Comparison of ENCODE assay signal across 9 cellular contexts in genomic region chr19:51354742-51355148, GRCh38. TPM values are rescaled to one million over a fixed set of nuclear protein-coding genes. Genes with fewer than 3 reads are reported as not detected.
DNase-seq lines count a peak whose midpoint lies in the region; ATAC-seq and TF ChIP-seq lines count a peak whose summit lies in the region.
"Had no signal": no experiment of that assay in that cellular context is flagged by ENCODE, and none has a peak within 500 bp of the region (broad histone marks: within the 10 kb centered on the region; RNA-seq: fewer than 3 reads in every experiment).

No MANE protein-coding gene starts in this region.

- H3K36me3 ChIP-seq in BE2C = peaks cover 20% of the 10 kb centered on the region

- no peak for DNase-seq in activated T-cell treated with anti-CD3 and anti-CD28 coated beads, Interleukin-2, amount 50 U/mL, for 4 hours
- no peak for DNase-seq in activated T-cell treated with anti-CD3 and anti-CD28 coated beads for 4 hours
- no peak for DNase-seq in activated CD4-positive, alpha-beta memory T cell treated with anti-CD3 and anti-CD28 coated beads, Interleukin-2, amount 10 ng/mL, durations not matched to agents 7 days and 5 days
- DNase-seq in glutamatergic neuron = peak; percentile 61
- peak; percentile 71 for DNase-seq in stimulated activated CD8-positive, alpha-beta memory T cell treated with anti-CD3 and anti-CD28 coated beads, Interleukin-4, amount 100 ng/mL, for 48 hours
- no peak for DNase-seq in BE2C
- no peak for DNase-seq in HFFc6

- H3K4me3 Mint-ChIP-seq in activated T-cell treated with anti-CD3 and anti-CD28 coated beads, Interleukin-2, amount 50 U/mL, for 4 hours = no peak overlapping the region
- H3K4me3 Mint-ChIP-seq in activated CD4-positive, alpha-beta memory T cell treated with anti-CD3 and anti-CD28 coated beads, Interleukin-2, amount 10 ng/mL, durations not matched to agents 7 days and 5 days = no peak overlapping the region
- peak overlapping the region; percentile 81 for H3K4me3 Mint-ChIP-seq in glutamatergic neuron (ENCODE audit: unreplicated experiment)
- H3K4me3 Mint-ChIP-seq in HFFc6 = no peak overlapping the region

- TF ChIP-seq CTCF in glutamatergic neuron (IDR thresholded peaks at IDR 0.05; ENCODE audit: partially characterized antibody, unreplicated experiment) (no peak), BE2C (IDR thresholded peaks at IDR 0.05; ENCODE audit: low read depth, low read length) (no peak), HFFc6 (IDR thresholded peaks at IDR 0.05) (no peak)

- no peaks in the 10 kb centered on the region for H3K27me3 ChIP-seq in BE2C

- peak; percentile 66 to 91 for ATAC-seq in activated T-cell treated with anti-CD3 and anti-CD28 coated beads, Interleukin-2, amount 50 U/mL, for 4 hours
- no peak for ATAC-seq in HG02610 (IDR thresholded peaks at IDR 0.05; ENCODE audit: unreplicated experiment)

- no peaks in the 10 kb centered on the region for H3K27me3 Mint-ChIP-seq in activated T-cell treated with anti-CD3 and anti-CD28 coated beads, Interleukin-2, amount 50 U/mL, for 4 hours (ENCODE audit: low read depth)
- H3K27me3 Mint-ChIP-seq in activated CD4-positive, alpha-beta memory T cell treated with anti-CD3 and anti-CD28 coated beads, Interleukin-2, amount 10 ng/mL, durations not matched to agents 7 days and 5 days = no peaks in the 10 kb centered on the region
- peaks cover 3% of the 10 kb centered on the region for H3K27me3 Mint-ChIP-seq in glutamatergic neuron (ENCODE audit: unreplicated experiment)
- peaks cover 3% of the 10 kb centered on the region; the same call in 1 of the 2 replicates for H3K27me3 Mint-ChIP-seq in HFFc6 (ENCODE audit: insufficient read depth)

- POLR2A ChIA-PET in activated CD4-positive, alpha-beta memory T cell treated with anti-CD3 and anti-CD28 coated beads, Interleukin-2, amount 10 ng/mL, durations not matched to agents 7 days and 5 days (lab: Charles Lee) = interaction anchor here (0.6 to 1.4 kb wide), 7 partner anchors 10 to 41 kb away, joined by 3 to 9 read pairs (median 4); partner anchors contain the start of genes ETFB and VSIG10L

- CTCF ChIA-PET in activated CD4-positive, alpha-beta memory T cell treated with anti-CD3 and anti-CD28 coated beads, Interleukin-2, amount 10 ng/mL, durations not matched to agents 7 days and 5 days (lab: Charles Lee) = interaction anchor here (1.1 to 1.3 kb wide), 3 partner anchors 11 to 97 kb away, joined by 3 to 8 read pairs (median 3); no protein-coding TSS in a partner anchor

- peak overlapping the region; percentile 72 for H3K27ac Mint-ChIP-seq in activated CD4-positive, alpha-beta memory T cell treated with anti-CD3 and anti-CD28 coated beads, Interleukin-2, amount 10 ng/mL, durations not matched to agents 7 days and 5 days
- H3K27ac Mint-ChIP-seq in glutamatergic neuron (ENCODE audit: unreplicated experiment) (peak overlapping the region; percentile 93), HFFc6 (no peak overlapping the region)

- no peaks in the 10 kb centered on the region; the same call in 1 of the 2 replicates for H3K4me1 ChIP-seq in BE2C

- H3K4me3 ChIP-seq in BE2C (ENCODE audit: low read depth, low read length) = no peak overlapping the region
- H3K4me3 ChIP-seq: lung had no signal

- no peaks in the 10 kb centered on the region for H3K9me3 Mint-ChIP-seq in activated T-cell treated with anti-CD3 and anti-CD28 coated beads, Interleukin-2, amount 50 U/mL, for 4 hours
- no peaks in the 10 kb centered on the region for H3K9me3 Mint-ChIP-seq in activated CD4-positive, alpha-beta memory T cell treated with anti-CD3 and anti-CD28 coated beads, Interleukin-2, amount 10 ng/mL, durations not matched to agents 7 days and 5 days
- H3K9me3 Mint-ChIP-seq in glutamatergic neuron (ENCODE audit: unreplicated experiment) (peaks cover 17% of the 10 kb centered on the region), HFFc6 (no peaks in the 10 kb centered on the region)

- no peaks in the 10 kb centered on the region for H3K9me3 ChIP-seq in BE2C

- peaks cover 24% of the 10 kb centered on the region for H3K4me1 Mint-ChIP-seq in activated T-cell treated with anti-CD3 and anti-CD28 coated beads, Interleukin-2, amount 50 U/mL, for 4 hours (ENCODE audit: low read depth)
- H3K4me1 Mint-ChIP-seq in activated CD4-positive, alpha-beta memory T cell treated with anti-CD3 and anti-CD28 coated beads, Interleukin-2, amount 10 ng/mL, durations not matched to agents 7 days and 5 days = peaks cover 33% of the 10 kb centered on the region
- H3K4me1 Mint-ChIP-seq in glutamatergic neuron (ENCODE audit: low read depth, unreplicated experiment) = peaks cover 5% of the 10 kb centered on the region
- H3K4me1 Mint-ChIP-seq in HFFc6 (ENCODE audit: low read depth) = peaks cover 40% of the 10 kb centered on the region

- peaks cover 23% of the 10 kb centered on the region for H3K36me3 Mint-ChIP-seq in activated T-cell treated with anti-CD3 and anti-CD28 coated beads, Interleukin-2, amount 50 U/mL, for 4 hours (ENCODE audit: insufficient read depth)
- peaks cover 32% of the 10 kb centered on the region for H3K36me3 Mint-ChIP-seq in activated CD4-positive, alpha-beta memory T cell treated with anti-CD3 and anti-CD28 coated beads, Interleukin-2, amount 10 ng/mL, durations not matched to agents 7 days and 5 days (ENCODE audit: low read depth)
- H3K36me3 Mint-ChIP-seq in glutamatergic neuron (ENCODE audit: unreplicated experiment) = peaks cover 11% of the 10 kb centered on the region
- peaks cover 27% of the 10 kb centered on the region for H3K36me3 Mint-ChIP-seq in HFFc6 (ENCODE audit: low read depth)

RNA-seq across cellular contexts. Expression of gene ETFB, which starts 11.4 kb away (rescaled TPM):
- total RNA-seq in activated T-cell treated with anti-CD3 and anti-CD28 coated beads, Interleukin-2, amount 50 U/mL, for 4 hours = 10 to 100 TPM; 65.8 to 74.9 (median 73.3) TPM
- 100 to 1,000 TPM; 126 to 131 TPM for total RNA-seq in activated CD4-positive, alpha-beta memory T cell treated with anti-CD3 and anti-CD28 coated beads, Interleukin-2, amount 10 ng/mL, durations not matched to agents 7 days and 5 days
- 77.7 TPM for total RNA-seq in glutamatergic neuron (ENCODE audit: unreplicated experiment)
- polyA plus RNA-seq in BE2C (2012; ENCODE audit: insufficient read depth, insufficient read length, low read depth) = 101 TPM
- total RNA-seq in HFFc6 (2021; fragmentation: NEBNext Ultra II Directional; extraction: Animal tissue kit (Norgen Biotek cat#: 25700)) = 100 to 1,000 TPM; 109 to 157 (median 132) TPM

RNA-seq across cellular contexts. Expression of gene VSIG10L, which starts 12.8 kb away (rescaled TPM):
- total RNA-seq in activated T-cell treated with anti-CD3 and anti-CD28 coated beads, Interleukin-2, amount 50 U/mL, for 4 hours = 1 to 10 TPM; 1.6 to 2.3 (median 1.8) TPM
- total RNA-seq in activated CD4-positive, alpha-beta memory T cell treated with anti-CD3 and anti-CD28 coated beads, Interleukin-2, amount 10 ng/mL, durations not matched to agents 7 days and 5 days = 1 to 10 TPM; 2.3 to 2.5 TPM
- total RNA-seq in glutamatergic neuron (ENCODE audit: unreplicated experiment) = 3.5 TPM
- 0.45 TPM for polyA plus RNA-seq in BE2C (2012; ENCODE audit: insufficient read depth, insufficient read length, low read depth)
- 1 to 10 TPM in 2 of 6 experiments, under 1 TPM in 4; 0.79 to 1.6 (median 0.89) TPM for total RNA-seq in HFFc6 (2021; fragmentation: NEBNext Ultra II Directional; extraction: Animal tissue kit (Norgen Biotek cat#: 25700))

RNA-seq across cellular contexts. Expression of gene CLDND2, which starts 14.1 kb away (rescaled TPM):
- 1 to 10 TPM; 3.8 to 6.4 (median 5.3) TPM for total RNA-seq in activated T-cell treated with anti-CD3 and anti-CD28 coated beads, Interleukin-2, amount 50 U/mL, for 4 hours
- total RNA-seq in activated CD4-positive, alpha-beta memory T cell treated with anti-CD3 and anti-CD28 coated beads, Interleukin-2, amount 10 ng/mL, durations not matched to agents 7 days and 5 days = 1 to 10 TPM; 6.4 to 8.2 TPM
- not detected for total RNA-seq in glutamatergic neuron (ENCODE audit: unreplicated experiment)
- polyA plus RNA-seq in BE2C (2012; ENCODE audit: insufficient read depth, insufficient read length, low read depth) = 4.7 TPM
- 1 to 10 TPM in 3 of 6 experiments, under 1 TPM in 3; 0.60 to 2.3 (median 0.94) TPM for total RNA-seq in HFFc6 (2021; fragmentation: NEBNext Ultra II Directional; extraction: Animal tissue kit (Norgen Biotek cat#: 25700))

RNA-seq across cellular contexts. Expression of gene NKG7, which starts 17.7 kb away (rescaled TPM):
- 100 to 1,000 TPM; 146 to 232 (median 153) TPM for total RNA-seq in activated T-cell treated with anti-CD3 and anti-CD28 coated beads, Interleukin-2, amount 50 U/mL, for 4 hours
- 100 to 1,000 TPM; 417 to 428 TPM for total RNA-seq in activated CD4-positive, alpha-beta memory T cell treated with anti-CD3 and anti-CD28 coated beads, Interleukin-2, amount 10 ng/mL, durations not matched to agents 7 days and 5 days
- not detected for total RNA-seq in glutamatergic neuron (ENCODE audit: unreplicated experiment)
- polyA plus RNA-seq in BE2C (2012; ENCODE audit: insufficient read depth, insufficient read length, low read depth) = 0.54 TPM
- not detected for total RNA-seq in HFFc6 (2021; fragmentation: NEBNext Ultra II Directional; extraction: Animal tissue kit (Norgen Biotek cat#: 25700))

RNA-seq across cellular contexts. Expression of gene LIM2, which starts 33.0 kb away (rescaled TPM):
- under 1 TPM in 2 of 3 donors, not detected in 1; 0.58 to 0.65 TPM for total RNA-seq in activated T-cell treated with anti-CD3 and anti-CD28 coated beads, Interleukin-2, amount 50 U/mL, for 4 hours
- not detected for total RNA-seq in activated CD4-positive, alpha-beta memory T cell treated with anti-CD3 and anti-CD28 coated beads, Interleukin-2, amount 10 ng/mL, durations not matched to agents 7 days and 5 days
- total RNA-seq in glutamatergic neuron (ENCODE audit: unreplicated experiment) = not detected
- not detected for polyA plus RNA-seq in BE2C (2012; ENCODE audit: insufficient read depth, insufficient read length, low read depth)
- total RNA-seq in HFFc6 (2021; fragmentation: NEBNext Ultra II Directional; extraction: Animal tissue kit (Norgen Biotek cat#: 25700)) = not detected
- total RNA-seq: lung had no signal
- polyA plus RNA-seq: lung had no signal

Comparison
In these comparisons a context has a peak if more than half of its experiments do, and no peak if none do; other contexts are left out.
1. DNase-seq: peak in glutamatergic neuron (single experiment) and stimulated activated CD8-positive, alpha-beta memory T cell treated with anti-CD3 and anti-CD28 coated beads, Interleukin-4, amount 100 ng/mL, for 48 hours (single experiment); none in activated T-cell treated with anti-CD3 and anti-CD28 coated beads, Interleukin-2, amount 50 U/mL, for 4 hours (single experiment), activated T-cell treated with anti-CD3 and anti-CD28 coated beads for 4 hours (single experiment), activated CD4-positive, alpha-beta memory T cell treated with anti-CD3 and anti-CD28 coated beads, Interleukin-2, amount 10 ng/mL, durations not matched to agents 7 days and 5 days (single experiment), BE2C (single experiment) and HFFc6 (single experiment).